In the genomic region with DNA sequence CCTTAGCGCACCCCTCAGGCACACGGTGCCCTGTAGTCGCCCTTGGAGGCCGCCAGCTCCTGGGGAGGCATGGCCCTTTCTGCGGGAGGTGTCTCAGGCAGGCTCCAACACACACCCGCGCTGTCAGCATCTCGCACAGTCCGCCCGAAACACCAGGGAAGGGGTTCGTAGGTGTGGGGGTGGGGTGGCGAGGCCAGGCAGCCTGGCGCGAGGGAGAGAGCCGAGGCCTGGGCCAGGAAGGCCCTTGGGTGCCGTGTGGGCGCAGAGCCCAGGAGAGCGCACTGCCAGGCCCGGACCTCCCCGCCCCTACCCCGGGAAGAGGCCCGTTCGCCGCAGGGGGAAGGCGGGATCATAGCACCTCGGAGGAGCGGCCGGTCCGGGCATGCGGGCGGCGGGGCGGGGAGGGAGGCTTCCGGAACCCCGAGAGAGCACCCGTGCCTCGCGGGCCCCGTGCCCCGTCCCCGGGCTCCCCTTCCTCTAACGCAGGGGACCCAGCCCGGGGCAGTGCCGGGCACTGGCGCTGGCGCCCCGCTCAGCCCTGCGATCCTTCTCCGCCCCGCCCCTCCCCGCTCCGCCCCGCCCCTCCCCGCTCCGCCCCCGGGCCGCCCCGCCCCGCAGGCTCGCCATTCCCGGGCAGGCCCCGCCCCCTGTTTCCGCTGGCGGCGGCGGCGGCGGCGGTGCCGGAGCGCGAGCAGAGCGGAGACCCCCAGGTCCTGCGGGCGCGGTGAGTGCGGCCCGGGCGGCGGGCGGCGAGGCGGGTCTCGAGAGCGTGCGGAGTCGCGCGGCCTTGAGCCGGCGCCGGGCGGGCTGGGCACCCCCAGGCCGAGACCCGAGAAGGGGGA, we compare ENCODE assay signal across 8 cellular contexts. TPM values are rescaled to one million over a fixed set of nuclear protein-coding genes. Genes with fewer than 3 reads are reported as not detected.
DNase-seq lines count a peak whose midpoint lies in the region; ATAC-seq lines count a peak whose summit lies in the region.

A gene with protein sequence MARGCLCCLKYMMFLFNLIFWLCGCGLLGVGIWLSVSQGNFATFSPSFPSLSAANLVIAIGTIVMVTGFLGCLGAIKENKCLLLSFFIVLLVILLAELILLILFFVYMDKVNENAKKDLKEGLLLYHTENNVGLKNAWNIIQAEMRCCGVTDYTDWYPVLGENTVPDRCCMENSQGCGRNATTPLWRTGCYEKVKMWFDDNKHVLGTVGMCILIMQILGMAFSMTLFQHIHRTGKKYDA (plus strand): TSS at position 650 of the 842 bp plus-strand sequence. CDS start 123,815 bp downstream, outside the sequence.

- CTCF ChIA-PET in activated CD8-positive, alpha-beta T cell treated with anti-CD3 and anti-CD28 coated beads, Interleukin-2, amount 10 ng/mL, durations not matched to agents 7 days and 5 days (lab: Charles Lee): interaction anchor here (4.8 kb wide), 1 partner anchor 199 kb away, joined by 49 read pairs; no protein-coding TSS in a partner anchor

- H3K27me3 Mint-ChIP-seq in activated CD8-positive, alpha-beta T cell treated with anti-CD3 and anti-CD28 coated beads, Interleukin-2, amount 10 ng/mL, durations not matched to agents 7 days and 5 days (ENCODE audit: low read depth): peaks cover 28% of the 10 kb centered on the region

- peak; percentile 63 for DNase-seq in NCI-H2171 treated with DMSO at 0.1 percent for 48 hours (lab: John Stamatoyannopoulos, UW)
- DNase-seq in activated CD8-positive, alpha-beta T cell treated with anti-CD3 and anti-CD28 coated beads, Interleukin-2, amount 10 ng/mL, durations not matched to agents 7 days and 5 days: peak; percentile 54
- peak; percentile 53 for DNase-seq in effector CD4-positive, alpha-beta T cell
- DNase-seq in medulla oblongata (ENCODE audit: extremely low spot score): peak; percentile 44
- peak; percentile 25 for DNase-seq in stimulated activated CD8-positive, alpha-beta memory T cell treated with anti-CD3 and anti-CD28 coated beads, Interleukin-12 subunit alpha, Interleukin-12 subunit beta, amount 100 ng/mL, for 1 hour (ENCODE audit: low read depth)
- DNase-seq in SHP77 (lab: John Stamatoyannopoulos, UW): no peak

- peak; percentile 51 for ATAC-seq in HG02623 (IDR thresholded peaks at IDR 0.05; ENCODE audit: unreplicated experiment)
- peak; percentile 83 for ATAC-seq in activated CD8-positive, alpha-beta T cell treated with anti-CD3 and anti-CD28 coated beads, Interleukin-2, amount 10 ng/mL, durations not matched to agents 7 days and 5 days

- no peak within 1 kb of the TSS for H3K27ac Mint-ChIP-seq in activated CD8-positive, alpha-beta T cell treated with anti-CD3 and anti-CD28 coated beads, Interleukin-2, amount 10 ng/mL, durations not matched to agents 7 days and 5 days

- H3K4me3 Mint-ChIP-seq in activated CD8-positive, alpha-beta T cell treated with anti-CD3 and anti-CD28 coated beads, Interleukin-2, amount 10 ng/mL, durations not matched to agents 7 days and 5 days: peak within 1 kb of the TSS; percentile 69

- no peaks in the 10 kb centered on the region for H3K9me3 Mint-ChIP-seq in activated CD8-positive, alpha-beta T cell treated with anti-CD3 and anti-CD28 coated beads, Interleukin-2, amount 10 ng/mL, durations not matched to agents 7 days and 5 days (ENCODE audit: insufficient read depth)

- POLR2A ChIA-PET in activated CD8-positive, alpha-beta T cell treated with anti-CD3 and anti-CD28 coated beads, Interleukin-2, amount 10 ng/mL, durations not matched to agents 7 days and 5 days (lab: Charles Lee): interaction anchor here (0.6 kb wide), 2 partner anchors 156 to 190 kb away, joined by 3 read pairs; no protein-coding TSS in a partner anchor

- H3K4me3 ChIP-seq in GM08714 (ENCODE audit: low read length): peak within 1 kb of the TSS; percentile 61; the same call in 1 of the 2 replicates

- no peaks in the 10 kb centered on the region for H3K36me3 Mint-ChIP-seq in activated CD8-positive, alpha-beta T cell treated with anti-CD3 and anti-CD28 coated beads, Interleukin-2, amount 10 ng/mL, durations not matched to agents 7 days and 5 days (ENCODE audit: low read depth)

- peaks cover 3% of the 10 kb centered on the region for H3K4me1 Mint-ChIP-seq in activated CD8-positive, alpha-beta T cell treated with anti-CD3 and anti-CD28 coated beads, Interleukin-2, amount 10 ng/mL, durations not matched to agents 7 days and 5 days (ENCODE audit: low read depth)

RNA-seq across cellular contexts. Expression of the gene that starts here (rescaled TPM):
- not detected for total RNA-seq in activated CD8-positive, alpha-beta T cell treated with anti-CD3 and anti-CD28 coated beads, Interleukin-2, amount 10 ng/mL, durations not matched to agents 7 days and 5 days

Comparison
In these comparisons a context has a peak if more than half of its experiments do, and no peak if none do; other contexts are left out.
1. Peak in DNase-seq and ATAC-seq in activated CD8-positive, alpha-beta T cell treated with anti-CD3 and anti-CD28 coated beads, Interleukin-2, amount 10 ng/mL, durations not matched to agents 7 days and 5 days; RNA of the gene not detected or under 1 TPM.
2. DNase-seq: peak in NCI-H2171 treated with DMSO at 0.1 percent for 48 hours (single experiment), effector CD4-positive, alpha-beta T cell (single experiment), medulla oblongata (single experiment) and stimulated activated CD8-positive, alpha-beta memory T cell treated with anti-CD3 and anti-CD28 coated beads, Interleukin-12 subunit alpha, Interleukin-12 subunit beta, amount 100 ng/mL, for 1 hour (single experiment); none in SHP77 (0 of 2).